ENCODE assay signal across 20 cellular contexts in the genomic region with DNA sequence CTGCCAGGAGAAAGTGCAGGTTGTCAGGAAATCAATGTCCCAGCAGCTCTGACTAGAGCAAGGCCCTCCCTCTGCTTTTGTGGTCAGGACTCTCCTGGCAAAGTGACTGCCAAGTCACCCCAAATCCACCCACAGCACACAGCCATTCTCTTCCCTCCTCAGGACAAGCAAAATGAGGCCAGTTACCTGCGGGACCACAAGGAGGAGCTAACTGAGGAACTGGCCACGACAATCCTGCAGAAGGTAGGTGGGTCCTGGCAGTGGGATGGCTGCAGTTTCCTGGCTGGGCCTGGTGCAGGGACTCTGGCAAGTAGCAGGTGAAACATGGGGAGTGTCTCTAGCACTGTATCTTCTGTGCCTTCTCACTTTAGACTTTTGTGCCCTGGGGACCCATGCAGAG.
"Had no signal": no experiment of that assay in that cellular context is flagged by ENCODE, and none has a peak within 500 bp of the region (broad histone marks: within the 10 kb centered on the region; RNA-seq: fewer than 3 reads in every experiment).

No MANE protein-coding gene starts in this region.

- H3K27me3 ChIP-seq: ovary, sigmoid colon, stomach, vagina had no signal

- H3K9me3 Mint-ChIP-seq: activated CD4-positive, alpha-beta memory T cell treated with anti-CD3 and anti-CD28 coated beads, Interleukin-2, amount 10 ng/mL, durations not matched to agents 7 days and 5 days; memory B cell; neural crest cell; stimulated activated effector memory CD8-positive, alpha-beta T cell treated with anti-CD3 and anti-CD28 coated beads, Interleukin-12 subunit alpha, Interleukin-12 subunit beta, amount 100 ng/mL, for 72 hours had no signal

- H3K36me3 ChIP-seq: ovary, sigmoid colon, vagina had no signal

- H3K36me3 Mint-ChIP-seq: activated CD8-positive, alpha-beta memory T cell treated with anti-CD3 and anti-CD28 coated beads, Interleukin-2, amount 10 ng/mL, durations not matched to agents 7 days and 5 days; stimulated activated effector memory CD8-positive, alpha-beta T cell treated with anti-CD3 and anti-CD28 coated beads, Interleukin-12 subunit alpha, Interleukin-12 subunit beta, amount 100 ng/mL, for 72 hours had no signal

- H3K27ac ChIP-seq: ovary, sigmoid colon, stomach, vagina had no signal

- H3K4me3 Mint-ChIP-seq: activated CD4-positive, alpha-beta memory T cell treated with anti-CD3 and anti-CD28 coated beads, Interleukin-2, amount 10 ng/mL, durations not matched to agents 7 days and 5 days; activated CD8-positive, alpha-beta memory T cell treated with anti-CD3 and anti-CD28 coated beads, Interleukin-2, amount 10 ng/mL, durations not matched to agents 7 days and 5 days; activated naive CD8-positive, alpha-beta T cell; memory B cell; naive B cell; neural crest cell; stimulated activated effector memory CD8-positive, alpha-beta T cell treated with anti-CD3 and anti-CD28 coated beads, Interleukin-12 subunit alpha, Interleukin-12 subunit beta, amount 100 ng/mL, for 72 hours had no signal

- H3K27ac Mint-ChIP-seq: activated CD4-positive, alpha-beta memory T cell treated with anti-CD3 and anti-CD28 coated beads, Interleukin-2, amount 10 ng/mL, durations not matched to agents 7 days and 5 days; activated CD8-positive, alpha-beta memory T cell treated with anti-CD3 and anti-CD28 coated beads, Interleukin-2, amount 10 ng/mL, durations not matched to agents 7 days and 5 days; activated naive CD8-positive, alpha-beta T cell; memory B cell; stimulated activated effector memory CD8-positive, alpha-beta T cell treated with anti-CD3 and anti-CD28 coated beads, Interleukin-12 subunit alpha, Interleukin-12 subunit beta, amount 100 ng/mL, for 72 hours had no signal

- ATAC-seq: activated CD8-positive, alpha-beta memory T cell treated with anti-CD3 and anti-CD28 coated beads, Interleukin-2, amount 10 ng/mL, durations not matched to agents 7 days and 5 days; mucosa of descending colon; stimulated activated effector memory CD8-positive, alpha-beta T cell treated with anti-CD3 and anti-CD28 coated beads, Interleukin-12 subunit alpha, Interleukin-12 subunit beta, amount 100 ng/mL, for 72 hours had no signal

- H3K4me1 Mint-ChIP-seq: neural crest cell had no signal

- H3K27me3 Mint-ChIP-seq: activated CD8-positive, alpha-beta memory T cell treated with anti-CD3 and anti-CD28 coated beads, Interleukin-2, amount 10 ng/mL, durations not matched to agents 7 days and 5 days had no signal

- DNase-seq: activated CD4-positive, alpha-beta memory T cell treated with anti-CD3 and anti-CD28 coated beads, Interleukin-2, amount 10 ng/mL, durations not matched to agents 7 days and 5 days; activated CD4-positive, alpha-beta T cell treated with anti-CD3 and anti-CD28 coated beads for 48 hours; activated CD4-positive, CD25-positive, alpha-beta regulatory T cell; activated CD8-positive, alpha-beta memory T cell treated with anti-CD3 and anti-CD28 coated beads, Interleukin-2, amount 10 ng/mL, durations not matched to agents 7 days and 5 days; dermis blood vessel endothelial cell; effector memory CD4-positive, alpha-beta T cell; kidney glomerular epithelial cell; mucosa of descending colon; naive B cell; ovary; sigmoid colon; stimulated activated CD4-positive, alpha-beta T cell treated with anti-CD3 and anti-CD28 coated beads, Interleukin-4, amount 100 ng/mL, for 24 hours; stomach; T-helper 2 cell; trophoblast cell had no signal

- H3K4me3 ChIP-seq: mucosa of descending colon, ovary, sigmoid colon, stomach, vagina had no signal

- H3K4me1 ChIP-seq: sigmoid colon, vagina had no signal

- H3K9me3 ChIP-seq: mucosa of descending colon, ovary, sigmoid colon, stomach, vagina had no signal
